12 cellular contexts compared by ENCODE assay signal in the genomic region with DNA sequence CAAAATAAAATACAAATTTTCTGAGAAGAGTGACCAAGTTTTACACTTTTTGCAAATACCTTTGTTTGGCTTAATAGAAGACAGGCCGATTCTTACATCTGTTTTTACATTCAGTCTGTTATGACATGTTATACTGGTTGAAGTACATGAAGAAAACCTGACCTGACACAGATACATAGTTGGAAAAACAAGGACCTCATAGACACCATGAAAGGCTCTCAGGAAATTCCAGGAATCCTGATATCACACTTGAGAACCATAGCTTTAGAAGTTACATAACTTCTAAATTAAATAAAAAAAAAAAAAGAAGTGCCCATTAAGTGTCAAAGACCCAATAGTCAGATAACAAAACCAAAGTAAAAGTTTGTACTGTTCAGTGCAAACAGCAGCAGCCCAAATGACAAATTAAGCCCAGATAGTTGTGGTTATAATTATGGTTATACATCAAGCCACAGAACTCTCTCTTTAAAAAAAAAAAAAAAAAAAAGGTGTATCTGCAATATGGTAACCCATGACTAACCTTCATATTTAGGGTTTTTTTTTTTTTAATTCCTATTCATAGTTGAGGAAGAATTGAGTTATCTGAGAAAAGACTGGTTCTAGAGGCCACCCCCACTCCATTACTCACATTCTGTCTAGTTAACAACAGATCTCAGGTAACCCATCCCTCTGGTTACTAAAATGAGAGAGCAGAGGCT. TPM values are rescaled to one million over a fixed set of nuclear protein-coding genes. Genes with fewer than 3 reads are reported as not detected.
DNase-seq lines count a peak whose midpoint lies in the region; ATAC-seq and TF ChIP-seq lines count a peak whose summit lies in the region.
"Had no signal": no experiment of that assay in that cellular context is flagged by ENCODE, and none has a peak within 500 bp of the region (broad histone marks: within the 10 kb centered on the region; RNA-seq: fewer than 3 reads in every experiment).

No MANE protein-coding gene starts in this region.

- H3K36me3 Mint-ChIP-seq in activated naive CD8-positive, alpha-beta T cell treated with anti-CD3 and anti-CD28 coated beads, Interleukin-2, amount 50 U/mL, for 24 hours (ENCODE audit: low read depth) = peaks cover 20% of the 10 kb centered on the region
- H3K36me3 Mint-ChIP-seq: immature natural killer cell had no signal

- no peak for TF ChIP-seq POLR2A in GM18505 (IDR thresholded peaks at IDR 0.05; ENCODE audit: borderline replicate concordance, extremely low read depth, insufficient read depth, insufficient read length)

- H3K9me3 ChIP-seq in SJCRH30 (replicated peaks) = 0 out of 2 replicates have a peak, but pooled peaks cover 6% of the 10 kb centered on the region

- no peaks in the 10 kb centered on the region for H3K4me1 ChIP-seq in SJCRH30

- ATAC-seq in GM18505 (IDR thresholded peaks at IDR 0.05; ENCODE audit: unreplicated experiment) (peak; percentile 18), GM21367 (IDR thresholded peaks at IDR 0.05; ENCODE audit: unreplicated experiment) (peak; percentile 0), HG03280 (IDR thresholded peaks at IDR 0.05; ENCODE audit: unreplicated experiment) (peak; percentile 4)
- peak; percentile 82 for ATAC-seq in activated naive CD8-positive, alpha-beta T cell treated with anti-CD3 and anti-CD28 coated beads, Interleukin-2, amount 50 U/mL, for 24 hours

- no peak overlapping the region for H3K4me3 ChIP-seq in SJCRH30
- H3K4me3 ChIP-seq: coronary artery had no signal

- H3K27me3 Mint-ChIP-seq in activated naive CD8-positive, alpha-beta T cell treated with anti-CD3 and anti-CD28 coated beads, Interleukin-2, amount 50 U/mL, for 24 hours = no peaks in the 10 kb centered on the region
- H3K27me3 Mint-ChIP-seq: stimulated activated memory B cell treated with anti-CD40 and anti-IgM and Interleukin-4, amounts not matched to agents 10 μg/mL and 1 μg/mL and 100 μg/mL, for 72 hours had no signal

- peaks cover 86% of the 10 kb centered on the region for H3K4me1 Mint-ChIP-seq in activated naive CD8-positive, alpha-beta T cell treated with anti-CD3 and anti-CD28 coated beads, Interleukin-2, amount 50 U/mL, for 24 hours

- peak overlapping the region; percentile 86 for H3K27ac Mint-ChIP-seq in activated naive CD8-positive, alpha-beta T cell treated with anti-CD3 and anti-CD28 coated beads, Interleukin-2, amount 50 U/mL, for 24 hours
- H3K27ac Mint-ChIP-seq: stimulated activated memory B cell treated with anti-CD40 and anti-IgM and Interleukin-4, amounts not matched to agents 10 μg/mL and 1 μg/mL and 100 μg/mL, for 72 hours had no signal

- no peak overlapping the region for H3K27ac ChIP-seq in SJCRH30
- H3K27ac ChIP-seq: coronary artery had no signal

- H3K36me3 ChIP-seq in SJCRH30 = peaks cover 50% of the 10 kb centered on the region

- no peaks in the 10 kb centered on the region for H3K9me3 Mint-ChIP-seq in activated naive CD8-positive, alpha-beta T cell treated with anti-CD3 and anti-CD28 coated beads, Interleukin-2, amount 50 U/mL, for 24 hours
- H3K9me3 Mint-ChIP-seq: immature natural killer cell; stimulated activated memory B cell treated with anti-CD40 and anti-IgM and Interleukin-4, amounts not matched to agents 10 μg/mL and 1 μg/mL and 100 μg/mL, for 72 hours had no signal

- no peak for DNase-seq in activated naive CD8-positive, alpha-beta T cell treated with anti-CD3 and anti-CD28 coated beads, Interleukin-2, amount 50 U/mL, for 24 hours
- DNase-seq in hepatic stellate cell (ENCODE audit: low spot score) (no peak), SJCRH30 (no peak), anterior cingulate cortex (lab: John Stamatoyannopoulos, UW) (no peak), NCI-H1694 (lab: John Stamatoyannopoulos, UW) (no peak)
- DNase-seq: activated CD4-positive, CD25-positive, alpha-beta regulatory T cell had no signal

- peak overlapping the region; percentile 51 for H3K4me3 Mint-ChIP-seq in activated naive CD8-positive, alpha-beta T cell treated with anti-CD3 and anti-CD28 coated beads, Interleukin-2, amount 50 U/mL, for 24 hours
- H3K4me3 Mint-ChIP-seq: stimulated activated memory B cell treated with anti-CD40 and anti-IgM and Interleukin-4, amounts not matched to agents 10 μg/mL and 1 μg/mL and 100 μg/mL, for 72 hours had no signal

- H3K27me3 ChIP-seq in SJCRH30 = no peaks in the 10 kb centered on the region

RNA-seq across cellular contexts. Expression of a gene that starts 19.8 kb away (rescaled TPM):
- total RNA-seq in SJCRH30 (2014; rRNA removed; shearing (Covaris generic)) = 79.8 and 98.3 TPM in 2 replicates

Comparison
In these comparisons a context has a peak if more than half of its experiments do, and no peak if none do; other contexts are left out.
1. ATAC-seq: peak in every context shown above with its lines; median percentile 82 in activated naive CD8-positive, alpha-beta T cell treated with anti-CD3 and anti-CD28 coated beads, Interleukin-2, amount 50 U/mL, for 24 hours; 18 in GM18505; 4 in HG03280; 0 in GM21367.